Comparison of ENCODE assay signal across 18 cellular contexts in genomic region chr2:68827681-68828080, GRCh38. TPM values are rescaled to one million over a fixed set of nuclear protein-coding genes. Genes with fewer than 3 reads are reported as not detected.
DNase-seq lines count a peak whose midpoint lies in the region; ATAC-seq and TF ChIP-seq lines count a peak whose summit lies in the region.
"Had no signal": no experiment of that assay in that cellular context is flagged by ENCODE, and none has a peak within 500 bp of the region (broad histone marks: within the 10 kb centered on the region; RNA-seq: fewer than 3 reads in every experiment).

No MANE protein-coding gene starts in this region.

- H3K9me3 Mint-ChIP-seq in CD4-positive, alpha-beta T cell: no peaks in the 10 kb centered on the region
- H3K9me3 Mint-ChIP-seq in HFFc6: no peaks in the 10 kb centered on the region
- H3K9me3 Mint-ChIP-seq in natural killer cell treated with Interleukin-12 subunit alpha and Interleukin-12 subunit beta and Interleukin-15 and Interleukin-18, amount 100 ng/mL, for 72 hours: no peaks in the 10 kb centered on the region

- H3K9me3 ChIP-seq in CD4-positive, alpha-beta T cell (ENCODE audit: control insufficient read depth, low read length): no peaks in the 10 kb centered on the region
- H3K9me3 ChIP-seq: body of pancreas, prostate gland had no signal

- POLR2A ChIA-PET in CD4-positive, alpha-beta T cell (lab: Charles Lee): interaction anchor here (1.0 to 3.7 kb wide), 4 partner anchors 40 to 63 kb away, joined by 3 to 24 read pairs (median 10); no protein-coding TSS in a partner anchor
- POLR2A ChIA-PET in RWPE1 (lab: Yijun Ruan, JAX; ENCODE audit: low non-redundant PET): no interaction called here

- peak overlapping the region; percentile 69 for H3K27ac ChIP-seq in CD4-positive, alpha-beta T cell (ENCODE audit: low read depth, low read length)
- no peak overlapping the region for H3K27ac ChIP-seq in RWPE1
- H3K27ac ChIP-seq: prostate gland had no signal

- ATAC-seq in CD4-positive, alpha-beta T cell (ENCODE audit: poor library complexity): no peak
- no peak for ATAC-seq in natural killer cell treated with Interleukin-12 subunit alpha and Interleukin-12 subunit beta and Interleukin-15 and Interleukin-18, amount 100 ng/mL, for 72 hours
- no peak for ATAC-seq in HG03460 (IDR thresholded peaks at IDR 0.05; ENCODE audit: unreplicated experiment)
- no peak for ATAC-seq in GM18858 (IDR thresholded peaks at IDR 0.05; ENCODE audit: unreplicated experiment)
- ATAC-seq: body of pancreas, esophagus mucosa had no signal

- no peak overlapping the region for H3K4me3 Mint-ChIP-seq in CD4-positive, alpha-beta T cell
- no peak overlapping the region for H3K4me3 Mint-ChIP-seq in HFFc6
- peak overlapping the region; percentile 17 for H3K4me3 Mint-ChIP-seq in natural killer cell treated with Interleukin-12 subunit alpha and Interleukin-12 subunit beta and Interleukin-15 and Interleukin-18, amount 100 ng/mL, for 72 hours

- no peak for DNase-seq in CD4-positive, alpha-beta T cell
- DNase-seq in HFFc6 (no peak), amniotic epithelial cell (ENCODE audit: low read depth) (peak; percentile 85), RWPE1 (ENCODE audit: low spot score) (no peak), HPDE6-E6E7 (ENCODE audit: extremely low spot score) (no peak)
- DNase-seq in natural killer cell treated with Interleukin-12 subunit alpha and Interleukin-12 subunit beta and Interleukin-15 and Interleukin-18, amount 100 ng/mL, for 72 hours (ENCODE audit: low spot score): no peak
- DNase-seq: activated gamma-delta T cell, body of pancreas, NCI-H187 treated with DMSO at 0.1 percent for 48 hours, NCI-H510A treated with DMSO at 0.1 percent for 48 hours, OCI-M1 had no signal

- peaks cover 68% of the 10 kb centered on the region for H3K4me1 Mint-ChIP-seq in CD4-positive, alpha-beta T cell (ENCODE audit: low read depth)
- H3K4me1 Mint-ChIP-seq in HFFc6 (ENCODE audit: low read depth): peaks cover 80% of the 10 kb centered on the region
- peaks cover 79 to 82% of the 10 kb centered on the region in 2 donors for H3K4me1 Mint-ChIP-seq in natural killer cell treated with Interleukin-12 subunit alpha and Interleukin-12 subunit beta and Interleukin-15 and Interleukin-18, amount 100 ng/mL, for 72 hours (ENCODE audit: low read depth in 2 of 2)

- no peak for TF ChIP-seq CTCF in CD4-positive, alpha-beta T cell (IDR thresholded peaks at IDR 0.05)
- TF ChIP-seq CTCF in HFFc6 (IDR thresholded peaks at IDR 0.05) (no peak), RWPE1 (conservative IDR thresholded peaks at IDR 0.05; ENCODE audit: low read depth) (no peak)

- no peaks in the 10 kb centered on the region for H3K27me3 ChIP-seq in CD4-positive, alpha-beta T cell (ENCODE audit: control insufficient read depth, insufficient read depth, low read length)
- H3K27me3 ChIP-seq: body of pancreas had no signal

- CTCF ChIA-PET in CD4-positive, alpha-beta T cell (lab: Charles Lee): no interaction called here
- CTCF ChIA-PET in RWPE1 (lab: Yijun Ruan, JAX): no interaction called here

- peaks cover 58% of the 10 kb centered on the region for H3K36me3 Mint-ChIP-seq in CD4-positive, alpha-beta T cell (ENCODE audit: low read depth)
- no peaks in the 10 kb centered on the region for H3K36me3 Mint-ChIP-seq in HFFc6 (ENCODE audit: low read depth)
- H3K36me3 Mint-ChIP-seq in natural killer cell treated with Interleukin-12 subunit alpha and Interleukin-12 subunit beta and Interleukin-15 and Interleukin-18, amount 100 ng/mL, for 72 hours: peaks cover 45% of the 10 kb centered on the region

- intact Hi-C loops in CD4-positive, alpha-beta T cell (cut with DNase I, micrococcal nuclease): loop anchor here in 1 of 2 experiments (2.0 kb wide), 1 partner anchor 81 kb away; no protein-coding TSS in a partner anchor

- peak overlapping the region; percentile 87 for H3K27ac Mint-ChIP-seq in CD4-positive, alpha-beta T cell
- H3K27ac Mint-ChIP-seq in HFFc6: 0 out of 2 replicates have a peak overlapping the region, but pooled peaks have one; percentile 14
- H3K27ac Mint-ChIP-seq in natural killer cell treated with Interleukin-12 subunit alpha and Interleukin-12 subunit beta and Interleukin-15 and Interleukin-18, amount 100 ng/mL, for 72 hours: peak overlapping the region; percentile 97

- H3K27me3 Mint-ChIP-seq in CD4-positive, alpha-beta T cell: no peaks in the 10 kb centered on the region
- H3K27me3 Mint-ChIP-seq in HFFc6 (ENCODE audit: insufficient read depth): peaks cover 3% of the 10 kb centered on the region; the same call in 1 of the 2 replicates
- H3K27me3 Mint-ChIP-seq in natural killer cell treated with Interleukin-12 subunit alpha and Interleukin-12 subunit beta and Interleukin-15 and Interleukin-18, amount 100 ng/mL, for 72 hours: no peaks in the 10 kb centered on the region

RNA-seq across cellular contexts. Expression of gene BMP10, which starts 43.5 kb away (rescaled TPM):
- total RNA-seq in CD4-positive, alpha-beta T cell: not detected
- not detected for total RNA-seq in HFFc6 (2021; fragmentation: NEBNext Ultra II Directional; extraction: Animal tissue kit (Norgen Biotek cat#: 25700))
- not detected for total RNA-seq in natural killer cell treated with Interleukin-12 subunit alpha and Interleukin-12 subunit beta and Interleukin-15 and Interleukin-18, amount 100 ng/mL, for 72 hours
- total RNA-seq: body of pancreas, Daoy, esophagus mucosa, prostate gland, SK-MEL-5, temporal lobe had no signal

Comparison
In these comparisons a context has a peak if more than half of its experiments do, and no peak if none do; other contexts are left out.
1. H3K27ac Mint-ChIP-seq: peak in every context shown above with its lines; median percentile 97 in natural killer cell treated with Interleukin-12 subunit alpha and Interleukin-12 subunit beta and Interleukin-15 and Interleukin-18, amount 100 ng/mL, for 72 hours; 87 in CD4-positive, alpha-beta T cell; 14 in HFFc6.